In the genomic region with DNA sequence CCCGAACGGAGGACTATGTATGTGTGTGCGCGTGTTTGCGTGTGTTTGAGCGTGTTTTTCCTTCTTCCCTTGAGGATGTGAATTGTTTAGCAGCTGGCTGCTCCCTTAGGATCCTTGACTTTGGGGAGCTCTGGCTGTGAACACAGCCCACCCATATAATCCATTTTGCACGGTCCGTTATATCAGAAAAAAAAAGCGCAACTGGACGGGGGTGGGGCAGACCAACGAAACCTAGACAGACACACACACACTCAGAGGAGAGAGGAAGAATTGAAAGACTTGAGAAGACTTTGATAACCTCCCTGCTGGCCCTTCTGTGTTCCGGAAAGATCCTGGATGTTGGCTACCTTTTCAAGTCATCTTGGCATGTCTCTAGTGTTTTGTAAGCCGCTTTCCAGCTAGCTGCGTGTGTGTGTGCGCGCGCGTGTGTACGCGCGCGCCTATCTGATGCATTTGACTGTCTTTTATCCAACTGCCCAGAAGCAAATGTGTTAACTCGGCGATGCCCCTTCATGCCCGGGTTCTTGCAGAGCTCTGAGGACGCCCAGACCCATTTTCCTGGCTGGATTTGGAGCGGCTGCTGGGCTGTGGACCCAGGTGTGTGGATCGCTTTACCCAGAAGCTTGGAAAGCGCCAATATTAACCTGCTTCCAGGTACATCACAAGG, we compare ENCODE assay signal across 8 cellular contexts. TPM values are rescaled to one million over a fixed set of nuclear protein-coding genes. Genes with fewer than 3 reads are reported as not detected.
DNase-seq lines count a peak whose midpoint lies in the region; ATAC-seq, FAIRE-seq and TF ChIP-seq lines count a peak whose summit lies in the region.

No MANE protein-coding gene starts in this region.

- no peak overlapping the region for H3K9ac ChIP-seq in GM12878 (ENCODE audit: control insufficient read depth, insufficient read depth, low read length)
- H3K9ac ChIP-seq in HepG2 (ENCODE audit: insufficient read depth, low read depth, low read length): no peak overlapping the region

- DNase-seq in DMS53 (lab: John Stamatoyannopoulos, UW): peak; percentile 51
- DNase-seq in NCI-H128 (lab: John Stamatoyannopoulos, UW; ENCODE audit: unreplicated experiment): peak; percentile 26
- no peak for DNase-seq in GM12878 (ENCODE audit: low read depth, low spot score)
- no peak for DNase-seq in HepG2 (ENCODE audit: low spot score)
- no peak for DNase-seq in tibial artery
- DNase-seq in NOMO-1 treated with DMSO at 0.1 percent for 48 hours (lab: John Stamatoyannopoulos, UW; ENCODE audit: unreplicated experiment): no peak
- no peak for DNase-seq in RCC 7860 (ENCODE audit: low spot score)

- ATAC-seq in GM12878: no peak
- ATAC-seq in HepG2: no peak
- ATAC-seq in GM18505 (IDR thresholded peaks at IDR 0.05; ENCODE audit: unreplicated experiment): no peak

- H4K20me1 ChIP-seq in GM12878 (ENCODE audit: control insufficient read depth, insufficient read depth) (no peaks in the 10 kb centered on the region), HepG2 (ENCODE audit: insufficient read depth, low read length) (no peaks in the 10 kb centered on the region)

- CTCF ChIA-PET in GM12878 (lab: Yijun Ruan, JAX) (no interaction called here), HepG2 (lab: Yijun Ruan, JAX; ENCODE audit: low intra/inter-chr PET ratio, low total read pairs) (no interaction called here)

- intact Hi-C loops in GM12878 (cut with micrococcal nuclease; ENCODE audit: unreplicated experiment): loop anchor here (10.0 kb wide), 1 partner anchor 322 kb away; no protein-coding TSS in a partner anchor
- intact Hi-C loops in HepG2 (cut with micrococcal nuclease; ENCODE audit: unreplicated experiment): no loop called here
- intact Hi-C loops in tibial artery (cut with DNase I; ENCODE audit: low total_unique reads): no loop called here

- TF ChIP-seq RAD21 in GM12878 (IDR thresholded peaks at IDR 0.05; ENCODE audit: insufficient read depth, low read depth, low read length): no peak
- TF ChIP-seq RAD21 in HepG2 (CRISPR knock-in tag; IDR thresholded peaks at IDR 0.05): no peak

- H3K27ac ChIP-seq in GM12878 (ENCODE audit: control insufficient read depth, insufficient read depth): no peak overlapping the region
- no peak overlapping the region for H3K27ac ChIP-seq in HepG2 (ENCODE audit: extremely low read length, insufficient read depth, low read length)
- H3K27ac ChIP-seq in tibial artery: no peak overlapping the region

- in situ Hi-C loops in GM12878 (cut with MboI): loop anchor here (25.0 kb wide), 1 partner anchor 1620 kb away; no protein-coding TSS in a partner anchor
- in situ Hi-C loops in HepG2 (cut with HindIII; ENCODE audit: extremely low pct_ligation_motif_present, low pct_unique_long_range_greater_than_20kb): no loop called here

- H3K9me3 ChIP-seq in GM12878 (replicated peaks; ENCODE audit: control insufficient read depth, insufficient read depth, low read length) (no peaks in the 10 kb centered on the region; the same call in 2 of the 3 replicates), HepG2 (ENCODE audit: low read length) (no peaks in the 10 kb centered on the region), tibial artery (no peaks in the 10 kb centered on the region)

- H3K4me1 ChIP-seq in GM12878 (ENCODE audit: control insufficient read depth, insufficient read depth, low read length): no peaks in the 10 kb centered on the region
- H3K4me1 ChIP-seq in HepG2 (ENCODE audit: insufficient read depth, low read length): peaks cover 17% of the 10 kb centered on the region
- peaks cover 0 to 51% (median 35%) of the 10 kb centered on the region in 4 donors for H3K4me1 ChIP-seq in tibial artery

- H3K79me2 ChIP-seq in GM12878 (ENCODE audit: control insufficient read depth, insufficient read depth, low read length) (no peaks in the 10 kb centered on the region), HepG2 (ENCODE audit: insufficient read depth, low read length) (no peaks in the 10 kb centered on the region)

- H3K4me3 ChIP-seq in GM12878 (no peak overlapping the region), HepG2 (replicated peaks in 1 of 3; ENCODE audit: insufficient read depth in 1 of 3, low read depth in 2 of 3, low read length in 3 of 3) (peak overlapping the region in 1 of 3 experiments; percentile 52; a peak in 1 of 6 replicates), tibial artery (peak overlapping the region; percentile 49 to 62)

- H3K4me2 ChIP-seq in GM12878 (ENCODE audit: control insufficient read depth, insufficient read depth) (peak overlapping the region; percentile 48; the same call in 1 of the 2 replicates), HepG2 (ENCODE audit: low read depth, low read length) (peak overlapping the region; percentile 48)

- TF ChIP-seq CTCF in GM12878 (IDR thresholded peaks at IDR 0.05 in 2 of 3, conservative IDR thresholded peaks at IDR 0.05 in 1 of 3; ENCODE audit: control insufficient read depth in 2 of 3, extremely low read depth in 1 of 3, insufficient read depth in 1 of 3, low read depth in 3 of 3, low read length in 3 of 3): no peak
- no peak for TF ChIP-seq CTCF in HepG2 (CRISPR knock-in tag; IDR thresholded peaks at IDR 0.05)
- no peak for TF ChIP-seq CTCF in tibial artery (IDR thresholded peaks at IDR 0.05)

- TF ChIP-seq EP300 in GM12878 (IDR thresholded peaks at IDR 0.05; ENCODE audit: borderline replicate concordance in 1 of 2, control insufficient read depth in 1 of 2, low read depth in 2 of 2, low read length in 2 of 2) (no peak), HepG2 (IDR thresholded peaks at IDR 0.05; ENCODE audit: low read depth in 2 of 2, low read length in 2 of 2) (no peak), HepG2 (CRISPR knock-in tag; IDR thresholded peaks at IDR 0.05; ENCODE audit: borderline replicate concordance) (no peak)

- H2AFZ ChIP-seq in GM12878 (ENCODE audit: control insufficient read depth, low read depth, low read length) (no peak overlapping the region), HepG2 (ENCODE audit: low read length) (no peak overlapping the region)

- WGBS in GM12878 (ENCODE audit: insufficient coverage, insufficient replicate concordance, low lambda C conversion rate, missing lambda C conversion rate): 12% methylated on average over 29 of the region's 29 CpGs
- 49% methylated on average over 29 of the region's 29 CpGs for WGBS in HepG2 (ENCODE audit: low lambda C conversion rate)

- no peak for FAIRE-seq in GM12878 (lab: Jason Lieb, UNC)
- no peak for FAIRE-seq in HepG2 (lab: Jason Lieb, UNC)
- no peak for FAIRE-seq in RCC 7860 (lab: Jason Lieb, UNC)

- SMC1A ChIA-PET in GM12878 (lab: Charles Lee; ENCODE audit: uncharacterized antibody, unreplicated experiment): no interaction called here

- BruUV-seq in GM12878 (replicated peaks; lab: Mats Ljungman, UMichigan): no TSS peak
- BruUV-seq in HepG2 (replicated peaks; lab: Mats Ljungman, UMichigan): no TSS peak

- H3K36me3 ChIP-seq in GM12878 (ENCODE audit: control insufficient read depth in 2 of 2, insufficient read depth in 2 of 2, low read length in 1 of 2) (no peaks in the 10 kb centered on the region), HepG2 (replicated peaks in 1 of 2; ENCODE audit: control insufficient read depth in 1 of 2, insufficient read depth in 2 of 2, low read length in 2 of 2) (no peaks in the 10 kb centered on the region), tibial artery (no peaks in the 10 kb centered on the region)

- RAD21 ChIA-PET in GM12878 (lab: Charles Lee; ENCODE audit: unreplicated experiment): no interaction called here

- TF ChIP-seq POLR2A in GM12878 (IDR thresholded peaks at IDR 0.05; ENCODE audit: low read depth, low read length): no peak
- no peak for TF ChIP-seq POLR2A in HepG2 (IDR thresholded peaks at IDR 0.05; ENCODE audit: insufficient read depth in 1 of 2, low read depth in 2 of 2, low read length in 2 of 2)
- no peak for TF ChIP-seq POLR2A in GM18505 (IDR thresholded peaks at IDR 0.05; ENCODE audit: borderline replicate concordance, extremely low read depth, insufficient read depth, insufficient read length)

- POLR2A ChIA-PET in GM12878 (lab: Charles Lee): no interaction called here
- POLR2A ChIA-PET in HepG2 (lab: Yijun Ruan, JAX): no interaction called here

- H3K27me3 ChIP-seq in GM12878 (replicated peaks in 1 of 2; ENCODE audit: control insufficient read depth in 2 of 2, insufficient read depth in 2 of 2, low read length in 1 of 2) (peaks cover 10 to 13% of the 10 kb centered on the region in 2 experiments), HepG2 (ENCODE audit: control insufficient read depth in 1 of 2, insufficient read depth in 2 of 2, low read length in 2 of 2) (peaks cover 12 to 63% of the 10 kb centered on the region in 2 experiments), tibial artery (peaks cover 0 to 39% of the 10 kb centered on the region in 2 donors)

RNA-seq across cellular contexts. Expression of a gene that starts 0.6 kb away (rescaled TPM):
- total RNA-seq in GM12878 (2013; cell fraction: nucleolus; rRNA removed): not detected in 2 replicates
- total RNA-seq in GM12878 (2014; rRNA removed): 0.06 TPM in 1 of 2 replicates, not detected in the other
- total RNA-seq in GM12878 (2014; rRNA removed; fragmentation: Illumina TruSeq; extraction: Trizol): not detected in 2 replicates
- total RNA-seq in GM12878 (2021): 0.05 TPM in 1 of 2 replicates, not detected in the other
- not detected for polyA plus RNA-seq in GM12878 (2011; ENCODE audit: low read depth)
- 1.2 TPM in 2 replicates for polyA plus RNA-seq in GM12878 (2011; rRNA removed)
- 0.64 and 0.67 TPM in 2 replicates for polyA plus RNA-seq in GM12878 (2011; cell fraction: cytosol; rRNA removed)
- polyA plus RNA-seq in GM12878 (2011; cell fraction: nucleus; rRNA removed): 1.1 and 1.2 TPM in 2 replicates
- not detected in 2 replicates for polyA plus RNA-seq in GM12878 (2012)
- polyA plus RNA-seq in GM12878 (2014; fragmentation: Illumina TruSeq; extraction: Trizol): not detected in 2 replicates
- not detected for polyA plus RNA-seq in GM12878 (2014; fragmentation: Nextera tagmentation; extraction: Ambion mirVana)
- not detected in 2 replicates for polyA plus RNA-seq in GM12878 (2014; rRNA removed)
- polyA plus RNA-seq in GM12878 (2016; fragmentation: Nextera tagmentation; extraction: Ambion mirVana): not detected
- 3.4 and 3.5 TPM in 2 replicates for polyA minus RNA-seq in GM12878 (2011; rRNA and poly(A)+ RNA removed)
- 0.21 and 0.53 TPM in 2 replicates for polyA minus RNA-seq in GM12878 (2011; cell fraction: cytosol; rRNA and poly(A)+ RNA removed)
- 8.8 and 13.6 TPM in 2 replicates for polyA minus RNA-seq in GM12878 (2011; cell fraction: nucleus; rRNA and poly(A)+ RNA removed)
- total RNA-seq in HepG2 (2016; rRNA removed; fragmentation: Illumina TruSeq; extraction: Trizol): not detected in 2 replicates
- total RNA-seq in HepG2 (2016; cell fraction: cytosol; rRNA removed; fragmentation: Illumina TruSeq; extraction: Trizol; ENCODE audit: low read depth): not detected in 2 replicates
- total RNA-seq in HepG2 (2016; cell fraction: insoluble cytoplasmic fraction; rRNA removed; fragmentation: Illumina TruSeq; extraction: Trizol): not detected in 2 replicates
- total RNA-seq in HepG2 (2016; cell fraction: membrane; rRNA removed; fragmentation: Illumina TruSeq; extraction: Trizol): not detected in 2 replicates
- total RNA-seq in HepG2 (2016; cell fraction: nucleus; rRNA removed; fragmentation: Illumina TruSeq; extraction: Trizol): not detected in 2 replicates
- not detected in 2 replicates for polyA plus RNA-seq in HepG2 (2011; rRNA removed)
- not detected in 2 replicates for polyA plus RNA-seq in HepG2 (2011; cell fraction: cytosol; rRNA removed)
- polyA plus RNA-seq in HepG2 (2011; cell fraction: nucleus; rRNA removed): not detected in 2 replicates
- not detected in 2 replicates for polyA plus RNA-seq in HepG2 (2012)
- not detected in 2 replicates for polyA plus RNA-seq in HepG2 (2016; cell fraction: cytosol; fragmentation: Illumina TruSeq; extraction: Trizol; ENCODE audit: low read depth)
- polyA plus RNA-seq in HepG2 (2016; cell fraction: insoluble cytoplasmic fraction; fragmentation: Illumina TruSeq; extraction: Trizol; ENCODE audit: low read depth): not detected in 2 replicates
- not detected in 2 replicates for polyA plus RNA-seq in HepG2 (2016; cell fraction: membrane; fragmentation: Illumina TruSeq; extraction: Trizol; ENCODE audit: low read depth)
- polyA plus RNA-seq in HepG2 (2016; cell fraction: nucleus; fragmentation: Illumina TruSeq; extraction: Trizol; ENCODE audit: insufficient read depth, low read depth): not detected in 2 replicates
- not detected in 2 replicates for polyA minus RNA-seq in HepG2 (2011; rRNA and poly(A)+ RNA removed; ENCODE audit: low replicate concordance)
- not detected in 2 replicates for polyA minus RNA-seq in HepG2 (2011; cell fraction: cytosol; rRNA and poly(A)+ RNA removed)
- polyA minus RNA-seq in HepG2 (2011; cell fraction: nucleus; rRNA and poly(A)+ RNA removed): not detected in 2 replicates

Comparison
In these comparisons a context has a peak if more than half of its experiments do, and no peak if none do; other contexts are left out.
1. DNase-seq: peak in DMS53 (single experiment) and NCI-H128 (single experiment); none in GM12878 (single experiment), HepG2 (single experiment), tibial artery (0 of 2), NOMO-1 treated with DMSO at 0.1 percent for 48 hours (single experiment) and RCC 7860 (single experiment).